Comparison of ENCODE assay signal across 9 cellular contexts in genomic region chrX:9538544-9539045, GRCh38.
DNase-seq lines count a peak whose midpoint lies in the region; ATAC-seq and TF ChIP-seq lines count a peak whose summit lies in the region.
"Had no signal": no experiment of that assay in that cellular context is flagged by ENCODE, and none has a peak within 500 bp of the region (broad histone marks: within the 10 kb centered on the region; RNA-seq: fewer than 3 reads in every experiment).

No MANE protein-coding gene starts in this region.

- H3K27ac ChIP-seq in coronary artery (no peak overlapping the region), spleen (no peak overlapping the region)

- TF ChIP-seq CTCF in NB4 (IDR thresholded peaks at IDR 0.05; ENCODE audit: low read depth, low read length) (no peak), coronary artery (IDR thresholded peaks at IDR 0.05) (no peak), spleen (IDR thresholded peaks at IDR 0.05 in 8 of 11, conservative IDR thresholded peaks at IDR 0.05 in 3 of 11) (no peak)

- H3K27me3 ChIP-seq in spleen (replicated peaks in 1 of 7), result peaks cover 0 to 5% (median 0%) of the 10 kb centered on the region in 7 donors

- TF ChIP-seq POLR2A in NB4 (IDR thresholded peaks at IDR 0.05; ENCODE audit: extremely low read depth, insufficient read length) (no peak), GM18505 (IDR thresholded peaks at IDR 0.05; ENCODE audit: borderline replicate concordance, extremely low read depth, insufficient read depth, insufficient read length) (no peak), spleen (IDR thresholded peaks at IDR 0.05) (no peak)

- DNase-seq in COLO829 (ENCODE audit: low spot score), result peak; percentile 13
- DNase-seq in NB4 (ENCODE audit: low read depth), result peak; percentile 39
- DNase-seq in NCI-H446 treated with DMSO at 0.1 percent for 48 hours (lab: John Stamatoyannopoulos, UW), result peak; percentile 1
- DNase-seq in coronary artery (ENCODE audit: low spot score), result peak; percentile 21
- no peak for DNase-seq in AG20443 (ENCODE audit: low spot score)
- DNase-seq in spleen, result no peak
- DNase-seq: NCI-H2227 treated with DMSO at 0.1 percent for 48 hours had no signal

- intact Hi-C loops in spleen (cut with DNase I; ENCODE audit: low total_unique reads), result no loop called here

- no peaks in the 10 kb centered on the region for H3K9me3 ChIP-seq in spleen

- WGBS in spleen, 5 donors, result 79 to 86% (median 81%) methylated on average over 8 to 10 of the region's 10 CpGs

- no peak for ATAC-seq in GM18505 (IDR thresholded peaks at IDR 0.05; ENCODE audit: unreplicated experiment)
- no peak for ATAC-seq in HG02588 (IDR thresholded peaks at IDR 0.05; ENCODE audit: unreplicated experiment)

- H3K4me1 ChIP-seq in spleen, result peaks cover 0 to 27% (median 15%) of the 10 kb centered on the region in 6 donors

- H3K4me3 ChIP-seq in NB4 (ENCODE audit: low read depth, low read length), result no peak overlapping the region
- H3K4me3 ChIP-seq in coronary artery, result no peak overlapping the region
- no peak overlapping the region for H3K4me3 ChIP-seq in spleen

- H3K36me3 ChIP-seq in spleen, result peaks cover 0 to 6% (median 0%) of the 10 kb centered on the region in 6 donors

Comparison
In these comparisons a context has a peak if more than half of its experiments do, and no peak if none do; other contexts are left out.
1. DNase-seq: peak in COLO829 (single experiment), NB4 (single experiment), NCI-H446 treated with DMSO at 0.1 percent for 48 hours (single experiment) and coronary artery (single experiment); none in AG20443 (single experiment) and spleen (single experiment).